Comparison of ENCODE assay signal across 7 cellular contexts in the genomic region with DNA sequence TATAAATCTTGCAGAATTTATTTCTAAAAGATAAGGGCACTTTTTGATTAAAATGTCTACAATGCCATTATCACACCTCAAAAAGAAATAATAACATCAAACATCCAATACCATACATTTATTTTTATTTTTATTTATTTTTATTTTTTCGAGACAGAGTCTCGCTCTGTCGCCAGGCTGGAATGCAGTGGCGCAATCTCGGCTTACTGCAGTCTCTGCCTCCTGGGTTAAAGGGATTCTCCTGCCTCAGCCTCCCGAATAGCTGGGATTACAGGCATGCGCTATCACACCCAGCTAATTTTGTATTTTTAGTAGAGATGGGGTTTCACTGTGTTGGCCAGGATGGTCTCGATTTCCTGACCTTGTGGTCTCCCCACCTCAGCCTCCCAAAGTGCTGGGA.
DNase-seq lines count a peak whose midpoint lies in the region; ATAC-seq, FAIRE-seq and TF ChIP-seq lines count a peak whose summit lies in the region.
"Not testable (repeated sequence)": the region's sequence is repeated elsewhere in the genome, so short reads cannot be mapped to it uniquely, and the experiment has no call there.

No MANE protein-coding gene starts in this region.

- H3K36me3 Mint-ChIP-seq in MCF 10A (ENCODE audit: insufficient read depth, unreplicated experiment) = peaks cover 24% of the 10 kb centered on the region

- H3K79me2 ChIP-seq in trophoblast cell (ENCODE audit: control insufficient read depth, insufficient read depth, low read length, poor library complexity) = not testable (repeated sequence)

- H3K27me3 ChIP-seq in mesenchymal stem cell (ENCODE audit: control insufficient read depth in 1 of 2, insufficient read depth in 1 of 2, low read length in 2 of 2) = peaks cover 0 to 11% of the 10 kb centered on the region in 2 experiments
- H3K27me3 ChIP-seq in trophoblast cell (ENCODE audit: insufficient read depth, low read length) = not testable (repeated sequence)

- 51% methylated on average over 8 of the region's 8 CpGs for whole genome bisulfite sequencing in A549 (ENCODE audit: missing lambda C conversion rate)
- WGBS in mesenchymal stem cell = 33% methylated on average over 8 of the region's 8 CpGs
- no CpG with 5 or more reads among the region's 8 CpGs for WGBS in trophoblast cell (ENCODE audit: extremely low coverage, insufficient coverage, insufficient read length)

- not testable (repeated sequence) for H3K4me3 ChIP-seq in A549; mesenchymal stem cell (ENCODE audit: insufficient read depth in 1 of 2, low read depth in 1 of 2, low read length in 2 of 2); trophoblast cell (ENCODE audit: low read depth, low read length)

- not testable (repeated sequence) for H2AK5ac ChIP-seq in mesenchymal stem cell (ENCODE audit: low read length, severe bottlenecking); trophoblast cell (ENCODE audit: low read length)

- H2BK5ac ChIP-seq in mesenchymal stem cell (ENCODE audit: low read depth, low read length, poor library complexity, severe bottlenecking); trophoblast cell (ENCODE audit: low read depth, low read length, poor library complexity): not testable (repeated sequence)

- H2BK15ac ChIP-seq in mesenchymal stem cell (ENCODE audit: low read depth, poor library complexity, severe bottlenecking) = not testable (repeated sequence)

- peak overlapping the region; percentile 47 for H3K4me2 ChIP-seq in A549
- H3K4me2 ChIP-seq in mesenchymal stem cell (ENCODE audit: low read length, poor library complexity, severe bottlenecking); trophoblast cell (ENCODE audit: low read length): not testable (repeated sequence)

- H3K18ac ChIP-seq in mesenchymal stem cell (ENCODE audit: low read depth in 1 of 2, low read length in 2 of 2); trophoblast cell (ENCODE audit: low read length): not testable (repeated sequence)

- H2BK12ac ChIP-seq in mesenchymal stem cell (ENCODE audit: low read length in 2 of 2); trophoblast cell (ENCODE audit: low read length): not testable (repeated sequence)

- not testable (repeated sequence) for H4K8ac ChIP-seq in mesenchymal stem cell (ENCODE audit: low read length); trophoblast cell (ENCODE audit: low read depth, low read length)

- H3K27ac Mint-ChIP-seq in MCF 10A (ENCODE audit: low read depth, unreplicated experiment) = peak overlapping the region; percentile 16

- not testable (repeated sequence) for H3K9me3 Mint-ChIP-seq in MCF 10A (ENCODE audit: unreplicated experiment)

- not testable (repeated sequence) for BruUV-seq in MCF 10A (replicated peaks; lab: Mats Ljungman, UMichigan)

- POLR2A ChIA-PET in A549 (lab: Yijun Ruan, JAX); RWPE1 (lab: Yijun Ruan, JAX; ENCODE audit: low non-redundant PET); MCF 10A (lab: Yijun Ruan, JAX): not testable (repeated sequence)

- H3K4me3 Mint-ChIP-seq in MCF 10A (ENCODE audit: unreplicated experiment) = not testable (repeated sequence)

- H3K4me1 Mint-ChIP-seq in MCF 10A (ENCODE audit: insufficient read depth, unreplicated experiment) = peaks cover 28% of the 10 kb centered on the region

- H3K79me1 ChIP-seq in mesenchymal stem cell (replicated peaks; ENCODE audit: low read length, poor library complexity, severe bottlenecking) (peaks cover 48% of the 10 kb centered on the region), trophoblast cell (ENCODE audit: low read length) (peaks cover 12% of the 10 kb centered on the region)

- H4K91ac ChIP-seq in mesenchymal stem cell (ENCODE audit: low read length); trophoblast cell (ENCODE audit: low read depth, low read length): not testable (repeated sequence)

- not testable (repeated sequence) for TF ChIP-seq POLR2A in A549 (IDR thresholded peaks at IDR 0.05; ENCODE audit: low read length)

- H3K4ac ChIP-seq in mesenchymal stem cell (ENCODE audit: low read depth in 1 of 2, low read length in 2 of 2); trophoblast cell (ENCODE audit: low read depth, low read length): not testable (repeated sequence)

- not testable (repeated sequence) for FAIRE-seq in A549 (lab: Jason Lieb, UNC)

- H3K9ac ChIP-seq in mesenchymal stem cell (ENCODE audit: low read length); trophoblast cell (ENCODE audit: low read length): not testable (repeated sequence)

- DNase-seq in A549 (ENCODE audit: low read depth in 1 of 2, low spot score in 1 of 2); RWPE1 (ENCODE audit: low spot score): not testable (repeated sequence)
- DNase-seq in EL (peak; percentile 28), MCF 10A (ENCODE audit: unreplicated experiment) (peak; percentile 17), mesenchymal stem cell (peak; percentile 71), trophoblast cell (peak in 1 of 2 donors; percentile 41)

- H3K4me1 ChIP-seq in A549 (peaks cover 80% of the 10 kb centered on the region), mesenchymal stem cell (ENCODE audit: control insufficient read depth, insufficient read depth, low read depth, low read length) (peaks cover 26% of the 10 kb centered on the region), trophoblast cell (ENCODE audit: control insufficient read depth in 1 of 2, insufficient read depth in 2 of 2, low read length in 2 of 2) (peaks cover 22 to 23% of the 10 kb centered on the region in 2 experiments)

- not testable (repeated sequence) for H3K9me3 ChIP-seq in A549; mesenchymal stem cell (ENCODE audit: control insufficient read depth, low read length); trophoblast cell (ENCODE audit: insufficient read depth, low read depth, low read length)

- H2BK120ac ChIP-seq in mesenchymal stem cell (ENCODE audit: low read depth, low read length); trophoblast cell (ENCODE audit: insufficient read depth, low read length, poor library complexity): not testable (repeated sequence)

- H2AFZ ChIP-seq in mesenchymal stem cell (ENCODE audit: low read depth, low read length); trophoblast cell (ENCODE audit: insufficient read depth, low read length, poor library complexity): not testable (repeated sequence)

- H3K27me3 Mint-ChIP-seq in MCF 10A (ENCODE audit: insufficient read depth, unreplicated experiment) = not testable (repeated sequence)

- not testable (repeated sequence) for ATAC-seq in A549

- H3K23ac ChIP-seq in mesenchymal stem cell (ENCODE audit: low read length in 2 of 2); trophoblast cell (ENCODE audit: low read length): not testable (repeated sequence)

- not testable (repeated sequence) for H4K12ac ChIP-seq in trophoblast cell (ENCODE audit: low read depth, low read length)

- CTCF ChIA-PET in A549 (lab: Yijun Ruan, JAX) (interaction anchor here (1.6 kb wide), 1 partner anchor 12 kb away, joined by 5 read pairs; no protein-coding TSS in a partner anchor), RWPE1 (lab: Yijun Ruan, JAX) (interaction anchor here (0.7 to 1.0 kb wide), 2 partner anchors 175 to 1828 kb away, joined by 3 read pairs; no protein-coding TSS in a partner anchor), MCF 10A (lab: Yijun Ruan, JAX) (interaction anchor here (0.7 kb wide), 1 partner anchor 85 kb away, joined by 3 read pairs; no protein-coding TSS in a partner anchor)

- intact Hi-C loops in MCF 10A (cut with micrococcal nuclease) = loop anchor here (5.0 kb wide), 1 partner anchor 36 kb away; no protein-coding TSS in a partner anchor

- H3K36me3 ChIP-seq in mesenchymal stem cell (ENCODE audit: control insufficient read depth in 1 of 2, insufficient read depth in 2 of 2, low read depth in 1 of 2, low read length in 2 of 2) = peaks cover 2 to 36% of the 10 kb centered on the region in 2 experiments
- H3K36me3 ChIP-seq in trophoblast cell (ENCODE audit: control insufficient read depth in 1 of 2, insufficient read depth in 2 of 2, low read length in 2 of 2) = peaks cover 25 to 34% of the 10 kb centered on the region in 2 experiments

- not testable (repeated sequence) for H3K14ac ChIP-seq in mesenchymal stem cell (ENCODE audit: low read length in 2 of 2); trophoblast cell (ENCODE audit: low read length)

- not testable (repeated sequence) for TF ChIP-seq RAD21 in A549 (conservative IDR thresholded peaks at IDR 0.05 in 1 of 2, IDR thresholded peaks at IDR 0.05 in 1 of 2); Ishikawa (IDR thresholded peaks at IDR 0.05; ENCODE audit: low read depth)

- TF ChIP-seq EP300 in A549 (IDR thresholded peaks at IDR 0.05); Ishikawa (IDR thresholded peaks at IDR 0.05; ENCODE audit: borderline replicate concordance): not testable (repeated sequence)

- not testable (repeated sequence) for TF ChIP-seq CTCF in A549 (IDR thresholded peaks at IDR 0.05); RWPE1 (conservative IDR thresholded peaks at IDR 0.05; ENCODE audit: low read depth); MCF 10A (IDR thresholded peaks at IDR 0.05; ENCODE audit: unreplicated experiment)

- H3K27ac ChIP-seq in A549 = peak overlapping the region; percentile 38 to 76
- H3K27ac ChIP-seq in RWPE1 = peak overlapping the region; percentile 18; the same call in 1 of the 2 replicates
- H3K27ac ChIP-seq in mesenchymal stem cell (ENCODE audit: low read length, poor library complexity, severe bottlenecking) = not testable (repeated sequence)
- peak overlapping the region; percentile 19 for H3K27ac ChIP-seq in trophoblast cell (ENCODE audit: low read depth, low read length)

TF ChIP-seq in A549, 52 proteins besides CTCF, POLR2A, EP300 and RAD21:
- peak; percentile 75 to 91; a peak in 3 of 4 replicates for TF ChIP-seq CEBPB (IDR thresholded peaks at IDR 0.05)

TF ChIP-seq in Ishikawa, 13 proteins besides CTCF, POLR2A, EP300 and RAD21:
- TF ChIP-seq CEBPB (IDR thresholded peaks at IDR 0.05) (peak; percentile 86), TEAD4 (IDR thresholded peaks at IDR 0.05) (0 out of 2 replicates have a peak, but pooled peaks have one; percentile 47)
